In the genomic region with DNA sequence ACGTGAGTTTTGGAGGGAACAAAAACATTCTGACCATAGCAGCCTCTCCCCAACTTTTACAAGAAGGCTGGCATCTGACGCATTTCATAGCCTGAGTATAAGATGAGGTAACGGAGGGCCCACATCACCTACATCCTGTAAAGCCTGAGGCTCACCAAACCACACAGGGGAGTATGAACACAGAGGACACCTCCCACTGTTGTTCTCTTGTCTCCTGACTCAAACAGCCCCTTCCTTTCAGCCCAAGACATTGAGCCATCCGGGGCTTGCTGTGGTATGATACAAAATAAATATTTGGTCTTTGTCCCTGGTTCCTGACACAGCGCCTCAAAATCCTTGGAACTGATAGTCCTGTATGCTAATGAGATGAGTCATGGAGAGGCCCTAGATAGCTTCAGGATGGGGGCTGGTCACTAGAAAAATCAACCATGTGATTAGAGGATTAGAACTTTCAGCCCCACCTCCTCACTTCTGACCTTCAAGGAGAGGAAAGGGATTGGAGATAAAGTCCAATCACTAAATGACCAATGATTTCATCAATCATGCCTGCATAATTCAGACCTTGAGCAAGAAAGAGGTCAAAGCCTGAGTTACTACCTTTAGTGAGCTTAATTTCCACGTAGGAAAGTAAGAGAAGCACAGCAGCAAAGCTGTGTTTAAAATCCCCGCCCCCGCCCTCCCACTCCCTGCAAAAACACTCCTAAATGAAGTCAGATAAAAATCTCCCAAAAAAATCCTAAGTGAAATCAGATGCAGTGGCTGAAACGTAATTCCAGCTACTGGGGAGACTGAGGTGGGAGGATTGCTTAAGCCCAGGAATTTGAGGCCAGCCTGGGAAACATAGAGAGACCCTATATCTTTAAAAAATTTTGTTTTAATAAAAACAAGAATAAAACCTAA, we compare ENCODE assay signal across 9 cellular contexts.
A peak's percentile ranks its signal among the peaks of the same experiment; 100 is the strongest.
DNase-seq lines count a peak whose midpoint lies in the region; ATAC-seq, FAIRE-seq and TF ChIP-seq lines count a peak whose summit lies in the region.
"Had no signal": no experiment of that assay in that cellular context is flagged by ENCODE, and none has a peak within 500 bp of the region (broad histone marks: within the 10 kb centered on the region; RNA-seq: fewer than 3 reads in every experiment).

No MANE protein-coding gene starts in this region.

- H3K4me1 ChIP-seq in RWPE2 (ENCODE audit: insufficient read depth, poor library complexity, severe bottlenecking): peaks cover 29% of the 10 kb centered on the region
- H3K4me1 ChIP-seq in pancreas: no peaks in the 10 kb centered on the region
- no peaks in the 10 kb centered on the region for H3K4me1 ChIP-seq in testis

- intact Hi-C loops in pancreas (cut with DNase I) (loop anchor here in 2 of 3 donors (5.0 to 10.0 kb wide), 2 partner anchors 609 to 611 kb away; no protein-coding TSS in a partner anchor), testis (cut with DNase I; ENCODE audit: low total_unique reads) (no loop called here)

- WGBS in pancreas, 2 donors: 57 to 66% methylated on average over 9 of the region's 9 CpGs
- 74 to 78% methylated on average over 9 of the region's 9 CpGs for WGBS in testis, 2 donors

- DNase-seq in Daoy (ENCODE audit: low read depth) (peak; percentile 78), RWPE2 (ENCODE audit: low spot score) (peak; percentile 94), cardiac fibroblast (ENCODE audit: low read depth in 2 of 2) (peak; percentile 57 to 98), pancreas (no peak), DMS 273 (lab: John Stamatoyannopoulos, UW; ENCODE audit: unreplicated experiment) (no peak), iPS-NIHi7 (ENCODE audit: extremely low spot score) (no peak), testis (no peak)

- peak overlapping the region; percentile 99 for H3K27ac ChIP-seq in RWPE2 (ENCODE audit: poor library complexity, severe bottlenecking)
- H3K27ac ChIP-seq in pancreas: peak overlapping the region in 1 of 4 donors; percentile 4
- H3K27ac ChIP-seq in testis: no peak overlapping the region
- H3K27ac ChIP-seq: thoracic aorta had no signal

- H3K27me3 ChIP-seq in RWPE2 (ENCODE audit: insufficient read depth, poor library complexity, severe bottlenecking) (no peaks in the 10 kb centered on the region), pancreas (no peaks in the 10 kb centered on the region), testis (no peaks in the 10 kb centered on the region)

- H3K4me3 ChIP-seq in RWPE2 (ENCODE audit: severe bottlenecking) (no peak overlapping the region), cardiac fibroblast (replicated peaks in 1 of 2; ENCODE audit: low read depth in 2 of 2, low read length in 2 of 2) (peak overlapping the region in 1 of 2 donors; percentile 26), pancreas (no peak overlapping the region), testis (no peak overlapping the region)
- H3K4me3 ChIP-seq: thoracic aorta had no signal

- no peaks in the 10 kb centered on the region for H3K9me3 ChIP-seq in RWPE2 (ENCODE audit: severe bottlenecking)
- H3K9me3 ChIP-seq in pancreas: no peaks in the 10 kb centered on the region
- no peaks in the 10 kb centered on the region for H3K9me3 ChIP-seq in testis
- H3K9me3 ChIP-seq: thoracic aorta had no signal

- no peak for TF ChIP-seq POLR2A in testis (IDR thresholded peaks at IDR 0.05)

- TF ChIP-seq CTCF in RWPE2 (IDR thresholded peaks at IDR 0.05; ENCODE audit: poor library complexity, severe bottlenecking) (no peak), cardiac fibroblast (IDR thresholded peaks at IDR 0.05; ENCODE audit: low read depth, low read length) (no peak), pancreas (IDR thresholded peaks at IDR 0.05) (no peak), testis (IDR thresholded peaks at IDR 0.05) (no peak)

- ATAC-seq in RWPE2 (ENCODE audit: low read depth): peak; percentile 87
- peak in 3 of 4 donors; percentile 30 to 51 (median 34) for ATAC-seq in pancreas
- no peak for ATAC-seq in HG02763 (IDR thresholded peaks at IDR 0.05; ENCODE audit: unreplicated experiment)

- no peak for FAIRE-seq in pancreas (lab: Jason Lieb, UNC)

- H3K36me3 ChIP-seq in RWPE2 (ENCODE audit: low read depth) (no peaks in the 10 kb centered on the region), pancreas (no peaks in the 10 kb centered on the region), testis (ENCODE audit: low read depth, missing control alignments) (no peaks in the 10 kb centered on the region)
- H3K36me3 ChIP-seq: thoracic aorta had no signal

Comparison
In these comparisons a context has a peak if more than half of its experiments do, and no peak if none do; other contexts are left out.
1. DNase-seq: peak in Daoy (single experiment), RWPE2 (single experiment) and cardiac fibroblast (2 of 2); none in pancreas (0 of 6), DMS 273 (single experiment), iPS-NIHi7 (single experiment) and testis (single experiment).